22 cellular contexts compared by ENCODE assay signal in the genomic region with DNA sequence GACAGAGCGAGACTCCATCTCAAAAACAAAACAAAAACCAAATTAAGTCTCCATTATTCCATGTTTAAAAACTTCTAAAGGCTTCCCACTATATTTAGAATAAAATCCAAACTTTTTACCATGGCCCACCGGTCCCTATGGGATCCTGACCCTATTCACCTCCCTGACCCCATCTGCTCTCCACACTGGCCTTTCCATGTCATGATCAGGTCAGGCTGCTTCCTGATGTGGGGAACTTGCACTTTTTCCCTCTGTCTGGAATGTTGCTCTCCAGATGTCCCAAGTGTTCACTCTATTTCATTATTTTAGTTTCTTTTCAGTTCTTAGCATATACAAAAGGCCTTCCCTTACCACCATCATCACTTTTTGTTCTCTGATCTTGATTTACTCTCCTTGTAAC. TPM values are rescaled to one million over a fixed set of nuclear protein-coding genes. Genes with fewer than 3 reads are reported as not detected.
DNase-seq lines count a peak whose midpoint lies in the region; ATAC-seq and TF ChIP-seq lines count a peak whose summit lies in the region.
"Had no signal": no experiment of that assay in that cellular context is flagged by ENCODE, and none has a peak within 500 bp of the region (broad histone marks: within the 10 kb centered on the region; RNA-seq: fewer than 3 reads in every experiment).

No MANE protein-coding gene starts in this region.

- peaks cover 2% of the 10 kb centered on the region for H3K9me3 Mint-ChIP-seq in Calu3 (ENCODE audit: low read depth, unreplicated experiment)
- no peaks in the 10 kb centered on the region for H3K9me3 Mint-ChIP-seq in nephron
- H3K9me3 Mint-ChIP-seq: GM23338 had no signal

- TF ChIP-seq CTCF in Calu3 (IDR thresholded peaks at IDR 0.05; ENCODE audit: unreplicated experiment) (no peak), PC-9 (conservative IDR thresholded peaks at IDR 0.05) (no peak), nephron (IDR thresholded peaks at IDR 0.05; ENCODE audit: unreplicated experiment in 3 of 3) (no peak), mucosa of descending colon (IDR thresholded peaks at IDR 0.05) (no peak)

- H3K27ac ChIP-seq in PC-9: peak overlapping the region; percentile 83; the same call in 1 of the 2 replicates
- H3K27ac ChIP-seq: HL-60, SK-N-MC had no signal

- peaks cover 37% of the 10 kb centered on the region for H3F3A ChIP-seq in PC-9 (ENCODE audit: insufficient read depth, low read depth)

- H3K79me2 ChIP-seq in PC-9 (ENCODE audit: low read depth): no peaks in the 10 kb centered on the region

- H3K27me3 Mint-ChIP-seq in Calu3 (ENCODE audit: unreplicated experiment) (no peaks in the 10 kb centered on the region), nephron (ENCODE audit: low read depth) (peaks cover 4% of the 10 kb centered on the region)

- H3K27me3 ChIP-seq in PC-9 (ENCODE audit: insufficient read depth, low read depth): no peaks in the 10 kb centered on the region
- H3K27me3 ChIP-seq: BE2C had no signal

- H3K4me1 Mint-ChIP-seq in Calu3 (ENCODE audit: low read depth, unreplicated experiment) (peaks cover 36% of the 10 kb centered on the region), nephron (peaks cover 25% of the 10 kb centered on the region)
- H3K4me1 Mint-ChIP-seq: CD14-positive monocyte had no signal

- BruUV-seq in Calu3 (replicated peaks; lab: Mats Ljungman, UMichigan) (no TSS peak), PC-9 (replicated peaks; lab: Mats Ljungman, UMichigan) (no TSS peak)

- H3K4me3 ChIP-seq in PC-9 (no peak overlapping the region), mucosa of descending colon (no peak overlapping the region)
- H3K4me3 ChIP-seq: GM23338, SK-N-MC had no signal

- POLR2A ChIA-PET in PC-9 (lab: Charles Lee; ENCODE audit: unreplicated experiment): no interaction called here

- H3K36me3 ChIP-seq in PC-9 (ENCODE audit: low read depth) (no peaks in the 10 kb centered on the region), mucosa of descending colon (ENCODE audit: low read depth) (no peaks in the 10 kb centered on the region)
- H3K36me3 ChIP-seq: BE2C had no signal

- intact Hi-C loops in Calu3 (cut with micrococcal nuclease; ENCODE audit: unreplicated experiment) (loop anchor here (5.0 kb wide), 1 partner anchor 64 kb away; no protein-coding TSS in a partner anchor), PC-9 (cut with micrococcal nuclease; ENCODE audit: unreplicated experiment) (no loop called here), mucosa of descending colon (cut with DNase I, micrococcal nuclease) (no loop called here)

- H3K36me3 Mint-ChIP-seq in Calu3 (ENCODE audit: insufficient read depth, unreplicated experiment) (peaks cover 20% of the 10 kb centered on the region), nephron (ENCODE audit: low read depth) (no peaks in the 10 kb centered on the region)
- H3K36me3 Mint-ChIP-seq: CD14-positive monocyte had no signal

- H3K4me3 Mint-ChIP-seq in Calu3 (ENCODE audit: low read depth, unreplicated experiment): no peak overlapping the region
- H3K4me3 Mint-ChIP-seq in nephron: no peak overlapping the region
- H3K4me3 Mint-ChIP-seq: GM23338 had no signal

- H2AFZ ChIP-seq in PC-9: no peak overlapping the region
- H2AFZ ChIP-seq: GM23338 had no signal

- no peaks in the 10 kb centered on the region for H3K9me2 ChIP-seq in PC-9 (ENCODE audit: insufficient read depth)

- H3K4me1 ChIP-seq in PC-9 (replicated peaks; ENCODE audit: insufficient read depth): peaks cover 71% of the 10 kb centered on the region
- peaks cover 23% of the 10 kb centered on the region for H3K4me1 ChIP-seq in mucosa of descending colon (ENCODE audit: low read depth)
- H3K4me1 ChIP-seq: BE2C had no signal

- H4K20me1 ChIP-seq in PC-9 (ENCODE audit: insufficient read depth): no peaks in the 10 kb centered on the region

- CTCF ChIA-PET in Calu3 (lab: Charles Lee) (no interaction called here), PC-9 (lab: Charles Lee) (no interaction called here)

- H3K4me2 ChIP-seq in PC-9: peak overlapping the region; percentile 65
- H3K4me2 ChIP-seq: GM23338 had no signal

- peak overlapping the region; percentile 16 for H3K27ac Mint-ChIP-seq in Calu3 (ENCODE audit: unreplicated experiment)
- H3K27ac Mint-ChIP-seq in nephron: peak overlapping the region; percentile 14 to 64 (median 24)
- H3K27ac Mint-ChIP-seq: CD14-positive monocyte, GM23338 had no signal

- DNase-seq in Calu3: no peak
- DNase-seq in PC-9: no peak
- DNase-seq in fibroblast of peridontal ligament (ENCODE audit: extremely low read depth): peak; percentile 9
- DNase-seq in DMS 273 treated with DMSO at 0.1 percent for 48 hours (lab: John Stamatoyannopoulos, UW): no peak
- DNase-seq in mucosa of descending colon: no peak
- DNase-seq: BE2C, HCEC 1CT, NCI-H1048, NCI-H1417, NCI-H1694, NCI-H2029 treated with DMSO at 0.1 percent for 48 hours, NCI-H446 treated with DMSO at 0.1 percent for 48 hours, NCI-H526 treated with DMSO at 0.1 percent for 48 hours, OCI-M1, SIG-M5, SW 1271 had no signal

- ATAC-seq in GM21390 (IDR thresholded peaks at IDR 0.05; ENCODE audit: unreplicated experiment) (no peak), mucosa of descending colon (no peak)
- ATAC-seq: GM23338 had no signal

- H3K9me3 ChIP-seq in PC-9 (ENCODE audit: insufficient read depth, low read depth) (no peaks in the 10 kb centered on the region), mucosa of descending colon (no peaks in the 10 kb centered on the region)
- H3K9me3 ChIP-seq: BE2C had no signal

RNA-seq across cellular contexts. Expression of gene MTA3, which starts 7.5 kb away (rescaled TPM):
- total RNA-seq in Calu3 (2022) (45.2 and 46.5 TPM in 2 replicates), PC-9 (2021) (58.7 and 89.8 TPM in 2 replicates), mucosa of descending colon (10 to 100 TPM; 44.8 to 58.9 (median 52.8) TPM)
